18 cellular contexts compared by ENCODE assay signal in the genomic region with DNA sequence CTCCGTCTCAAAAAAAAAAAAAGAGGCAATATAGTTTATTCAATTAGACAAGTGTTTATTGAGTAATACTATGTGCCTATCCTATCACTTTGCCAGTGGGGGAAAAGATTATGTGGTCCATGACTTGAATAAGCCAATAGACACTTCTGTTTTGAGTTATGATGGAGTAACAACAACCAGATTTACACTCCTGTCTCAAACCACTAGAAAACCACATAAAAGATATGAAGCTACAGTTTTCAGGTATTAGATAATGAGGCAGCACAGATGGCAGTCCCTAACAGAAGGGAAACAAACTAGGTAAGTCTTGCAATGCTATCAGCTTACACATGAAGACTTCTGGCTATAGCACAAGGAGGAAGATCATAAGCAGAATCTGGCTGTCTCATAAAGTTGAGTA. TPM values are rescaled to one million over a fixed set of nuclear protein-coding genes. Genes with fewer than 3 reads are reported as not detected.
DNase-seq lines count a peak whose midpoint lies in the region; ATAC-seq lines count a peak whose summit lies in the region.
"Had no signal": no experiment of that assay in that cellular context is flagged by ENCODE, and none has a peak within 500 bp of the region (broad histone marks: within the 10 kb centered on the region; RNA-seq: fewer than 3 reads in every experiment).

No MANE protein-coding gene starts in this region.

- no peaks in the 10 kb centered on the region for H3K9me3 Mint-ChIP-seq in activated naive CD8-positive, alpha-beta T cell treated with anti-CD3 and anti-CD28 coated beads, Interleukin-2, amount 10 ng/mL, durations not matched to agents 7 days and 5 days
- no peaks in the 10 kb centered on the region for H3K9me3 Mint-ChIP-seq in activated naive CD8-positive, alpha-beta T cell treated with anti-CD3 and anti-CD28 coated beads for 36 hours
- no peaks in the 10 kb centered on the region for H3K9me3 Mint-ChIP-seq in activated naive CD8-positive, alpha-beta T cell treated with anti-CD3 and anti-CD28 coated beads, Interleukin-2, amount 50 U/mL, for 24 hours

- peaks cover 41% of the 10 kb centered on the region for H3K36me3 Mint-ChIP-seq in activated naive CD8-positive, alpha-beta T cell treated with anti-CD3 and anti-CD28 coated beads, Interleukin-2, amount 10 ng/mL, durations not matched to agents 7 days and 5 days
- peaks cover 33% of the 10 kb centered on the region for H3K36me3 Mint-ChIP-seq in activated naive CD8-positive, alpha-beta T cell treated with anti-CD3 and anti-CD28 coated beads for 36 hours
- H3K36me3 Mint-ChIP-seq in activated naive CD8-positive, alpha-beta T cell treated with anti-CD3 and anti-CD28 coated beads, Interleukin-2, amount 50 U/mL, for 24 hours (ENCODE audit: low read depth): peaks cover 60% of the 10 kb centered on the region

- no peaks in the 10 kb centered on the region for H3K27me3 Mint-ChIP-seq in activated naive CD8-positive, alpha-beta T cell treated with anti-CD3 and anti-CD28 coated beads, Interleukin-2, amount 10 ng/mL, durations not matched to agents 7 days and 5 days
- no peaks in the 10 kb centered on the region for H3K27me3 Mint-ChIP-seq in activated naive CD8-positive, alpha-beta T cell treated with anti-CD3 and anti-CD28 coated beads for 36 hours
- no peaks in the 10 kb centered on the region for H3K27me3 Mint-ChIP-seq in activated naive CD8-positive, alpha-beta T cell treated with anti-CD3 and anti-CD28 coated beads, Interleukin-2, amount 50 U/mL, for 24 hours

- POLR2A ChIA-PET in activated naive CD8-positive, alpha-beta T cell treated with anti-CD3 and anti-CD28 coated beads, Interleukin-2, amount 10 ng/mL, durations not matched to agents 7 days and 5 days (lab: Charles Lee): no interaction called here

- peaks cover 11% of the 10 kb centered on the region for H3K4me1 Mint-ChIP-seq in activated naive CD8-positive, alpha-beta T cell treated with anti-CD3 and anti-CD28 coated beads, Interleukin-2, amount 10 ng/mL, durations not matched to agents 7 days and 5 days
- peaks cover 11% of the 10 kb centered on the region for H3K4me1 Mint-ChIP-seq in activated naive CD8-positive, alpha-beta T cell treated with anti-CD3 and anti-CD28 coated beads for 36 hours
- H3K4me1 Mint-ChIP-seq in activated naive CD8-positive, alpha-beta T cell treated with anti-CD3 and anti-CD28 coated beads, Interleukin-2, amount 50 U/mL, for 24 hours: peaks cover 8% of the 10 kb centered on the region

- H3K27ac Mint-ChIP-seq in activated naive CD8-positive, alpha-beta T cell treated with anti-CD3 and anti-CD28 coated beads, Interleukin-2, amount 10 ng/mL, durations not matched to agents 7 days and 5 days: peak overlapping the region; percentile 5
- no peak overlapping the region for H3K27ac Mint-ChIP-seq in activated naive CD8-positive, alpha-beta T cell treated with anti-CD3 and anti-CD28 coated beads for 36 hours
- H3K27ac Mint-ChIP-seq in activated naive CD8-positive, alpha-beta T cell treated with anti-CD3 and anti-CD28 coated beads, Interleukin-2, amount 50 U/mL, for 24 hours: no peak overlapping the region

- no peak for DNase-seq in activated CD4-positive, CD25-positive, alpha-beta regulatory T cell treated with anti-CD3 and anti-CD28 coated beads, Interleukin-2, amount 50 U/mL, for 72 hours
- no peak for DNase-seq in activated naive CD8-positive, alpha-beta T cell treated with anti-CD3 and anti-CD28 coated beads, Interleukin-2, amount 10 ng/mL, durations not matched to agents 7 days and 5 days
- no peak for DNase-seq in activated naive CD8-positive, alpha-beta T cell treated with anti-CD3 and anti-CD28 coated beads for 36 hours
- DNase-seq in activated naive CD8-positive, alpha-beta T cell treated with anti-CD3 and anti-CD28 coated beads, Interleukin-2, amount 50 U/mL, for 24 hours: no peak
- no peak for DNase-seq in CD1c-positive myeloid dendritic cell (ENCODE audit: extremely low spot score)
- no peak for DNase-seq in GDM1 (lab: John Stamatoyannopoulos, UW)
- DNase-seq in islet precursor cell: no peak
- DNase-seq: AML-193, C1 segment of cervical spinal cord, MG63, NCI-H1048, NCI-H1417 treated with DMSO at 0.1 percent for 48 hours, NCI-H187, NCI-H748 treated with DMSO at 0.1 percent for 48 hours, SIG-M5 had no signal

- peak; percentile 72 to 86 for ATAC-seq in activated CD4-positive, CD25-positive, alpha-beta regulatory T cell treated with anti-CD3 and anti-CD28 coated beads, Interleukin-2, amount 50 U/mL, for 24 hours
- no peak for ATAC-seq in activated naive CD8-positive, alpha-beta T cell treated with anti-CD3 and anti-CD28 coated beads, Interleukin-2, amount 10 ng/mL, durations not matched to agents 7 days and 5 days (ENCODE audit: low read depth)
- ATAC-seq in activated naive CD8-positive, alpha-beta T cell treated with anti-CD3 and anti-CD28 coated beads, Interleukin-2, amount 50 U/mL, for 24 hours: peak; percentile 20
- ATAC-seq: Panc1 had no signal

- no peak overlapping the region for H3K4me3 Mint-ChIP-seq in activated naive CD8-positive, alpha-beta T cell treated with anti-CD3 and anti-CD28 coated beads, Interleukin-2, amount 10 ng/mL, durations not matched to agents 7 days and 5 days
- H3K4me3 Mint-ChIP-seq in activated naive CD8-positive, alpha-beta T cell treated with anti-CD3 and anti-CD28 coated beads for 36 hours: no peak overlapping the region
- no peak overlapping the region for H3K4me3 Mint-ChIP-seq in activated naive CD8-positive, alpha-beta T cell treated with anti-CD3 and anti-CD28 coated beads, Interleukin-2, amount 50 U/mL, for 24 hours

RNA-seq across cellular contexts. Expression of gene NFXL1, which starts 22.5 kb away (rescaled TPM):
- 10 to 100 TPM; 10.3 TPM for total RNA-seq in activated naive CD8-positive, alpha-beta T cell treated with anti-CD3 and anti-CD28 coated beads, Interleukin-2, amount 10 ng/mL, durations not matched to agents 7 days and 5 days
- total RNA-seq in activated naive CD8-positive, alpha-beta T cell treated with anti-CD3 and anti-CD28 coated beads for 36 hours: 10 to 100 TPM; 13.2 to 14.4 TPM

RNA-seq across cellular contexts. Expression of gene CORIN, which starts 54.1 kb away (rescaled TPM):
- total RNA-seq in activated naive CD8-positive, alpha-beta T cell treated with anti-CD3 and anti-CD28 coated beads, Interleukin-2, amount 10 ng/mL, durations not matched to agents 7 days and 5 days: under 1 TPM; 0.37 to 0.39 TPM
- not detected for total RNA-seq in activated naive CD8-positive, alpha-beta T cell treated with anti-CD3 and anti-CD28 coated beads for 36 hours
- total RNA-seq: A172 had no signal
